13 cellular contexts compared by ENCODE assay signal in the genomic region with DNA sequence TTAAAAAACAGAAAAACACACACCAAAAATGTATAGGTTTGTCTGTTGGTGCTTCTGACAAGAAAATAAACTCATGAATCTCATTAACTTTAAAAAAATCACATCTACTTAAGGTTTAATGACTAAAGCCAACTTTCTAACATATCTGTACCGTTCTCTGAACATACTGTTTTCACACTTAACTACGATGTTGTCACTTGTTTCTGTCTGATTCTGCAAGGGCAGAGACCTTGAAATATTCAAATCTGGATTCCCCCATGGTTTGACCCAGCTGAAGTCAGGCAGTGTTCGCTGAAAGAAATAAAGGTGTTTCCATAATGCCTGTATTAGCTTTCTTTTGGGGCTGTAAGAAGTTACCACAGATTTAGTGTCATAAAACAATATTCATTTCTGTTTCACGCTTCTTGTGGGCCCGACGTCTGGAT. TPM values are rescaled to one million over a fixed set of nuclear protein-coding genes. Genes with fewer than 3 reads are reported as not detected.
DNase-seq lines count a peak whose midpoint lies in the region; ATAC-seq and TF ChIP-seq lines count a peak whose summit lies in the region.
"Had no signal": no experiment of that assay in that cellular context is flagged by ENCODE, and none has a peak within 500 bp of the region (broad histone marks: within the 10 kb centered on the region; RNA-seq: fewer than 3 reads in every experiment).

No MANE protein-coding gene starts in this region.

- no peaks in the 10 kb centered on the region for H3K9me3 Mint-ChIP-seq in stimulated activated naive CD8-positive, alpha-beta T cell treated with anti-CD3 and anti-CD28 coated beads, Interleukin-15, Interleukin-2, amounts not matched to agents 100 ng/mL and 50 ng/mL, for 24 hours
- H3K9me3 Mint-ChIP-seq in type B pancreatic cell: no peaks in the 10 kb centered on the region
- H3K9me3 Mint-ChIP-seq: CD8-positive, alpha-beta memory T cell had no signal

- H3K4me1 ChIP-seq in adipocyte (ENCODE audit: control insufficient read depth, insufficient read depth, low read length) (peaks cover 46% of the 10 kb centered on the region), transverse colon (peaks cover 0 to 23% (median 20%) of the 10 kb centered on the region in 4 donors), vagina (peaks cover 25% of the 10 kb centered on the region), neuronal stem cell (ENCODE audit: control insufficient read depth in 2 of 2, insufficient read depth in 1 of 2, low read depth in 1 of 2, low read length in 2 of 2) (peaks cover 0 to 10% of the 10 kb centered on the region in 2 donors)

- no peak for TF ChIP-seq EP300 in transverse colon (IDR thresholded peaks at IDR 0.05; ENCODE audit: low read depth)

- no peak overlapping the region for H3K4me2 ChIP-seq in neuronal stem cell (ENCODE audit: insufficient read depth, low read length, poor library complexity, severe bottlenecking)

- H3K18ac ChIP-seq in neuronal stem cell (ENCODE audit: low read length): no peak overlapping the region

- no peak overlapping the region for H2BK5ac ChIP-seq in neuronal stem cell (ENCODE audit: low read length)

- H4K91ac ChIP-seq in neuronal stem cell (ENCODE audit: low read depth, low read length, poor library complexity): no peak overlapping the region

- no peak overlapping the region for H3K14ac ChIP-seq in neuronal stem cell (ENCODE audit: low read length)

- H3K9me3 ChIP-seq in adipocyte (ENCODE audit: control insufficient read depth, low read length): no peaks in the 10 kb centered on the region
- H3K9me3 ChIP-seq in transverse colon: no peaks in the 10 kb centered on the region
- no peaks in the 10 kb centered on the region for H3K9me3 ChIP-seq in vagina
- H3K9me3 ChIP-seq in neuronal stem cell (replicated peaks in 1 of 2; ENCODE audit: control insufficient read depth in 2 of 2, insufficient read depth in 1 of 2, low read depth in 1 of 2, low read length in 2 of 2): no peaks in the 10 kb centered on the region
- H3K9me3 ChIP-seq: thoracic aorta had no signal

- no peaks in the 10 kb centered on the region for H3K79me1 ChIP-seq in neuronal stem cell (ENCODE audit: low read depth, low read length)

- TF ChIP-seq POLR2A in transverse colon (IDR thresholded peaks at IDR 0.05): no peak
- no peak for TF ChIP-seq POLR2A in vagina (IDR thresholded peaks at IDR 0.05)

- peaks cover 51% of the 10 kb centered on the region for H3K4me1 Mint-ChIP-seq in stimulated activated naive CD8-positive, alpha-beta T cell treated with anti-CD3 and anti-CD28 coated beads, Interleukin-15, Interleukin-2, amounts not matched to agents 100 ng/mL and 50 ng/mL, for 24 hours (ENCODE audit: low read depth)
- H3K4me1 Mint-ChIP-seq in type B pancreatic cell (ENCODE audit: unreplicated experiment): peaks cover 33% of the 10 kb centered on the region

- H3K23ac ChIP-seq in neuronal stem cell (ENCODE audit: low read depth, low read length, poor library complexity): no peak overlapping the region

- H3K27ac ChIP-seq in transverse colon (peak overlapping the region in 3 of 4 donors; percentile 46 to 97 (median 94)), vagina (no peak overlapping the region), neuronal stem cell (replicated peaks; ENCODE audit: low read length) (no peak overlapping the region)
- H3K27ac ChIP-seq: cardiac muscle cell had no signal

- H3K4me3 ChIP-seq in adipocyte (ENCODE audit: low read length) (peak overlapping the region; percentile 33), transverse colon (no peak overlapping the region), vagina (no peak overlapping the region), neuronal stem cell (ENCODE audit: low read length in 2 of 2) (no peak overlapping the region)
- H3K4me3 ChIP-seq: cardiac muscle cell, lung, thoracic aorta had no signal

- peak overlapping the region; percentile 77 for H3K27ac Mint-ChIP-seq in stimulated activated naive CD8-positive, alpha-beta T cell treated with anti-CD3 and anti-CD28 coated beads, Interleukin-15, Interleukin-2, amounts not matched to agents 100 ng/mL and 50 ng/mL, for 24 hours
- H3K27ac Mint-ChIP-seq in type B pancreatic cell: no peak overlapping the region

- no peak overlapping the region for H2BK12ac ChIP-seq in neuronal stem cell (ENCODE audit: low read length)

- no peak overlapping the region for H2BK15ac ChIP-seq in neuronal stem cell (ENCODE audit: low read length)

- no peak overlapping the region for H2AK5ac ChIP-seq in neuronal stem cell (ENCODE audit: low read depth, low read length)

- peak overlapping the region; percentile 7 for H3K4me3 Mint-ChIP-seq in stimulated activated naive CD8-positive, alpha-beta T cell treated with anti-CD3 and anti-CD28 coated beads, Interleukin-15, Interleukin-2, amounts not matched to agents 100 ng/mL and 50 ng/mL, for 24 hours
- H3K4me3 Mint-ChIP-seq in type B pancreatic cell: no peak overlapping the region

- 30 to 65% methylated on average over 2 to 6 of the region's 6 CpGs for WGBS in transverse colon (ENCODE audit: low coverage in 1 of 2), 2 donors
- no CpG with 5 or more reads among the region's 6 CpGs for whole genome bisulfite sequencing in neuronal stem cell (ENCODE audit: extremely low coverage in 2 of 2, insufficient read length in 2 of 2, insufficient replicate concordance in 1 of 2), 2 donors

- H3K9ac ChIP-seq in adipocyte (ENCODE audit: low read length) (peak overlapping the region; percentile 50), neuronal stem cell (ENCODE audit: low read depth, low read length, poor library complexity) (no peak overlapping the region)

- H2AFZ ChIP-seq in neuronal stem cell (ENCODE audit: low read length): no peak overlapping the region

- no peak overlapping the region for H3K4ac ChIP-seq in neuronal stem cell (ENCODE audit: low read length)

- H2BK120ac ChIP-seq in neuronal stem cell (ENCODE audit: low read depth, low read length): no peak overlapping the region

- intact Hi-C loops in transverse colon (cut with DNase I; ENCODE audit: low total_unique reads) (loop anchor here (5.0 kb wide), 1 partner anchor 127 kb away; no protein-coding TSS in a partner anchor), vagina (cut with DNase I) (loop anchor here (5.0 kb wide), 1 partner anchor 127 kb away; no protein-coding TSS in a partner anchor)

- TF ChIP-seq CTCF in transverse colon (IDR thresholded peaks at IDR 0.05): no peak
- TF ChIP-seq CTCF in type B pancreatic cell (conservative IDR thresholded peaks at IDR 0.05): no peak
- no peak for TF ChIP-seq CTCF in vagina (IDR thresholded peaks at IDR 0.05)

- H3K36me3 ChIP-seq in adipocyte (ENCODE audit: control insufficient read depth, insufficient read depth, low read length, severe bottlenecking) (no peaks in the 10 kb centered on the region), transverse colon (no peaks in the 10 kb centered on the region), vagina (no peaks in the 10 kb centered on the region), neuronal stem cell (replicated peaks in 1 of 2; ENCODE audit: control insufficient read depth in 2 of 2, insufficient read depth in 2 of 2, low read length in 2 of 2) (peaks cover 0 to 4% of the 10 kb centered on the region in 2 donors)
- H3K36me3 ChIP-seq: cardiac muscle cell, thoracic aorta had no signal

- H3K36me3 Mint-ChIP-seq in stimulated activated naive CD8-positive, alpha-beta T cell treated with anti-CD3 and anti-CD28 coated beads, Interleukin-15, Interleukin-2, amounts not matched to agents 100 ng/mL and 50 ng/mL, for 24 hours (ENCODE audit: low read depth): peaks cover 19% of the 10 kb centered on the region
- H3K36me3 Mint-ChIP-seq in type B pancreatic cell: peaks cover 1% of the 10 kb centered on the region

- no peak for ATAC-seq in stimulated activated naive CD8-positive, alpha-beta T cell treated with anti-CD3 and anti-CD28 coated beads, Interleukin-15, Interleukin-2, amounts not matched to agents 100 U/mL and 50 U/mL, for 24 hours
- ATAC-seq in HG03432 (IDR thresholded peaks at IDR 0.05; ENCODE audit: unreplicated experiment): peak; percentile 23

- no peak overlapping the region for H4K8ac ChIP-seq in neuronal stem cell (ENCODE audit: low read depth, low read length)

- no peak for DNase-seq in stimulated activated naive CD8-positive, alpha-beta T cell treated with anti-CD3 and anti-CD28 coated beads, Interleukin-15, Interleukin-2, amounts not matched to agents 100 U/mL and 50 U/mL, for 24 hours
- DNase-seq in adipocyte (ENCODE audit: low read depth) (no peak), transverse colon (no peak), type B pancreatic cell (ENCODE audit: extremely low spot score, unreplicated experiment) (no peak), vagina (ENCODE audit: extremely low spot score in 2 of 2) (no peak), neuronal stem cell (ENCODE audit: low spot score) (no peak)
- DNase-seq: CD8-positive, alpha-beta memory T cell; Kasumi-1 had no signal

- H3K27me3 ChIP-seq in adipocyte (replicated peaks; ENCODE audit: control insufficient read depth, insufficient read depth, low read length): no peaks in the 10 kb centered on the region
- no peaks in the 10 kb centered on the region for H3K27me3 ChIP-seq in transverse colon
- no peaks in the 10 kb centered on the region for H3K27me3 ChIP-seq in vagina
- H3K27me3 ChIP-seq in neuronal stem cell (ENCODE audit: control insufficient read depth in 3 of 3, insufficient read depth in 3 of 3, low read depth in 1 of 3, low read length in 3 of 3): no peaks in the 10 kb centered on the region
- H3K27me3 ChIP-seq: cardiac muscle cell had no signal

- no peaks in the 10 kb centered on the region for H3K27me3 Mint-ChIP-seq in stimulated activated naive CD8-positive, alpha-beta T cell treated with anti-CD3 and anti-CD28 coated beads, Interleukin-15, Interleukin-2, amounts not matched to agents 100 ng/mL and 50 ng/mL, for 24 hours
- no peaks in the 10 kb centered on the region for H3K27me3 Mint-ChIP-seq in type B pancreatic cell

- in situ Hi-C loops in transverse colon (cut with MboI; ENCODE audit: low pct_ligation_motif_present in 1 of 4, low pct_unique_long_range_greater_than_20kb in 1 of 4, low sequenced_read_pairs in 3 of 4): loop anchor here in 1 of 4 donors (25.0 kb wide), 1 partner anchor 93 kb away; no protein-coding TSS in a partner anchor

RNA-seq across cellular contexts. Expression of a gene that starts 2.7 kb away (rescaled TPM):
- total RNA-seq in transverse colon (100 to 1,000 TPM in 1 of 4 donors, 10 to 100 TPM in 3; 39.6 to 293 (median 92.8) TPM), type B pancreatic cell (ENCODE audit: low replicate concordance) (94.4 and 157 TPM in 2 replicates), vagina (97.5 TPM)
- 48.1 TPM for polyA plus RNA-seq in neuronal stem cell (2013, experiment 1 of 2)
- polyA plus RNA-seq in neuronal stem cell (2013, experiment 2 of 2): 48.3 TPM

Comparison
In these comparisons a context has a peak if more than half of its experiments do, and no peak if none do; other contexts are left out.
1. H3K27ac ChIP-seq: peak in transverse colon (3 of 4); none in vagina (single experiment) and neuronal stem cell (single experiment).